9 cellular contexts compared by ENCODE assay signal in genomic region chr19:51589511-51589910, GRCh38. TPM values are rescaled to one million over a fixed set of nuclear protein-coding genes. Genes with fewer than 3 reads are reported as not detected.
"Had no signal": no experiment of that assay in that cellular context is flagged by ENCODE, and none has a peak within 500 bp of the region (broad histone marks: within the 10 kb centered on the region; RNA-seq: fewer than 3 reads in every experiment).

No MANE protein-coding gene starts in this region.

- ATAC-seq: HepG2 had no signal

- H3K4me2 ChIP-seq: KMS-11 had no signal

- FAIRE-seq: HepG2, HTR-8/SVneo had no signal

- H3K27ac ChIP-seq: HL-60, KMS-11 had no signal

- DNase-seq: IMR-90, KBM-7, KG1 had no signal

- H3K9ac ChIP-seq: KMS-11 had no signal

RNA-seq across cellular contexts. Expression of gene SIGLEC5, which starts 40.7 kb away (rescaled TPM):
- total RNA-seq: HepG2, HT1080, IMR-90 had no signal
- polyA plus RNA-seq: HepG2, IgD-negative memory B cell, IMR-90 had no signal

RNA-seq across cellular contexts. Expression of gene SIGLEC14, which starts 57.1 kb away (rescaled TPM):
- total RNA-seq: IMR-90 had no signal
- polyA plus RNA-seq: IMR-90 had no signal

RNA-seq across cellular contexts. Expression of gene SIGLEC6, which starts 58.0 kb away (rescaled TPM):
- total RNA-seq: HepG2, HT1080, IMR-90 had no signal
- polyA plus RNA-seq: HepG2, IMR-90 had no signal
